ENCODE assay signal across 8 cellular contexts in the genomic region with DNA sequence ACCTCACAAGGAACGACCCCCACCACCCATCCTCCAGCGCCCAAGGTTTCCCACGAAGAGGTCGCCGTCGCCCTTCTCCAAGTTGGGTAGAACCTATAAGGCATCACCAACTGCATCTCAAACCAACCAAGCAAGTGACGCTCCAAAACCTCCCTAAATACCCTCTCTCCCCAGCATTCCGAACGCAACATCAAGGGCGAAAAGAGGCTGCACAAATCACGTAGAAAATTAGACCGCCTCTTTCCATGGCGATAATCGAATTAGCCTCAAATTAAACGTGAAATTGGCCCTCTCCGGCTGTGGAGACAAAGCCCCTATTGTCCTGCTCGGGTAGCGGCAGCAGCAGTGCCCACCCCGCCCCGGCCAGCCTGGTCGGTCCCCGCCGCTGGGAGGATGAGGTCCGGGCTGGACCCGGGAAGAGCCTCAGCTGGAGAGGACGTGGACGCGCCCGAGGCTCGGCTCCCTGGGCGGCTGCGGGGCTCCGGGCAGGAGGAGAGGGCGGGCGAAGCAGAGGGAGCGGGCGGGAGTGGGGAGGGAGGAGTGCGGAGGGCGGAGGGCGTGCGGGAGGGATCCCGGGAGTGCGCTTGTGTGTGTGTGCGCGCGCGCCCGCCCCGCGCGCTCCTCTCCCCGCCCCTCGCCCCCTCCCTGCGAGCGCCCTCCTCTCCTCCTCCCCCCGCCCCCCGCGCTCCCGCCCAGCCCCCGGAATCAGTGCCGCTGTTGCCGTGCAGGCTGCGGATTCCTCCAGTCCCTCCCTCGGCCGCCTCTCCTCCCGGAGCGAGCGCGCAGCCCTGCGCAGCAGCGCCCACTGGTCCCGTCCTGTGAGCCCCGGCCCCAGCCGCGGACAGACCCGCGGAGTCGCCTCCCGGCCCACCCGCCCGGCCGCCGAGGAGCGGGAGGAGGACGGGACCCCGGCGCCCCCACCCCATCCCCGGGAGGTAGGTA. TPM values are rescaled to one million over a fixed set of nuclear protein-coding genes. Genes with fewer than 3 reads are reported as not detected.
DNase-seq lines count a peak whose midpoint lies in the region; ATAC-seq and TF ChIP-seq lines count a peak whose summit lies in the region.

A gene (plus strand): TSS at position 744 of the 942 bp plus-strand sequence. CDS start 70,092 bp downstream, outside the sequence.

- DNase-seq in NCI-H510A (lab: John Stamatoyannopoulos, UW) (peak; percentile 82), fibroblast of mammary gland (ENCODE audit: low read depth) (peak; percentile 82), upper lobe of left lung (peak; percentile 89 to 96)
- no peak for DNase-seq in activated T-cell treated with anti-CD3 and anti-CD28 coated beads, Interleukin-2, amount 50 U/mL, for 4 hours

- no peak for TF ChIP-seq CTCF in fibroblast of mammary gland (conservative IDR thresholded peaks at IDR 0.05; ENCODE audit: control insufficient read depth, insufficient read depth, low read depth, low read length)
- peak in 2 of 6 experiments; percentile 16 to 45 for TF ChIP-seq CTCF in upper lobe of left lung (IDR thresholded peaks at IDR 0.05)

- H3K9me3 ChIP-seq in ES-I3 (ENCODE audit: control insufficient read depth, insufficient read depth, low read length) (no peaks in the 10 kb centered on the region), muscle layer of colon (ENCODE audit: low read length) (no peaks in the 10 kb centered on the region), upper lobe of left lung (no peaks in the 10 kb centered on the region)

- H3K4me3 Mint-ChIP-seq in activated T-cell treated with anti-CD3 and anti-CD28 coated beads, Interleukin-2, amount 50 U/mL, for 4 hours, result peak within 1 kb of the TSS; percentile 80

- H3K27me3 Mint-ChIP-seq in activated T-cell treated with anti-CD3 and anti-CD28 coated beads, Interleukin-2, amount 50 U/mL, for 4 hours (ENCODE audit: low read depth), result peaks cover 45% of the 10 kb centered on the region

- H3K9me3 Mint-ChIP-seq in activated T-cell treated with anti-CD3 and anti-CD28 coated beads, Interleukin-2, amount 50 U/mL, for 4 hours, result no peaks in the 10 kb centered on the region

- H3K27me3 ChIP-seq in muscle layer of colon (ENCODE audit: control insufficient read depth in 1 of 2, insufficient read depth in 2 of 2, low read length in 2 of 2) (no peaks in the 10 kb centered on the region), upper lobe of left lung (peaks cover 0 to 11% (median 1%) of the 10 kb centered on the region in 4 donors)

- 0 to 1% methylated on average over 9 to 27 of the region's 88 CpGs for WGBS in upper lobe of left lung, 2 donors

- peak; percentile 32 for ATAC-seq in HG02763 (IDR thresholded peaks at IDR 0.05; ENCODE audit: unreplicated experiment)
- peak; percentile 55 to 62 for ATAC-seq in activated T-cell treated with anti-CD3 and anti-CD28 coated beads, Interleukin-2, amount 50 U/mL, for 4 hours
- peak; percentile 95 to 97 for ATAC-seq in upper lobe of left lung (ENCODE audit: low FRiP score in 2 of 2)
- no peak for ATAC-seq in HG02870 (IDR thresholded peaks at IDR 0.05; ENCODE audit: unreplicated experiment)

- H3K4me3 ChIP-seq in fibroblast of mammary gland (ENCODE audit: control insufficient read depth, low read depth, low read length), result peak within 1 kb of the TSS; percentile 82
- peak within 1 kb of the TSS; percentile 82 to 86 for H3K4me3 ChIP-seq in muscle layer of colon (ENCODE audit: low read depth in 1 of 2, low read length in 2 of 2)
- peak within 1 kb of the TSS; percentile 81 to 91 (median 87) for H3K4me3 ChIP-seq in upper lobe of left lung

- TF ChIP-seq EP300 in upper lobe of left lung (IDR thresholded peaks at IDR 0.05), result no peak

- H3K4me1 Mint-ChIP-seq in activated T-cell treated with anti-CD3 and anti-CD28 coated beads, Interleukin-2, amount 50 U/mL, for 4 hours (ENCODE audit: low read depth), result peaks cover 15% of the 10 kb centered on the region

- peak within 1 kb of the TSS; percentile 92 for H3K9ac ChIP-seq in ES-I3 (ENCODE audit: low read depth, low read length)
- peak within 1 kb of the TSS; percentile 54 for H3K9ac ChIP-seq in muscle layer of colon (ENCODE audit: low read length)

- H3K4me1 ChIP-seq in ES-I3 (ENCODE audit: insufficient read depth, low read length), result no peaks in the 10 kb centered on the region; the same call in 1 of the 2 replicates
- H3K4me1 ChIP-seq in muscle layer of colon (ENCODE audit: insufficient read depth, low read length), result peaks cover 20% of the 10 kb centered on the region
- peaks cover 16 to 61% (median 17%) of the 10 kb centered on the region in 4 donors for H3K4me1 ChIP-seq in upper lobe of left lung

- H3K36me3 ChIP-seq in ES-I3 (ENCODE audit: insufficient read depth, low read length), result no peaks in the 10 kb centered on the region
- no peaks in the 10 kb centered on the region for H3K36me3 ChIP-seq in muscle layer of colon (ENCODE audit: insufficient read depth, low read length)
- H3K36me3 ChIP-seq in upper lobe of left lung, result no peaks in the 10 kb centered on the region

- H3K27ac ChIP-seq in muscle layer of colon (ENCODE audit: low read depth, low read length), result peak within 1 kb of the TSS; percentile 89
- H3K27ac ChIP-seq in upper lobe of left lung, result peak within 1 kb of the TSS; percentile 95 to 97 (median 97)

- TF ChIP-seq POLR2A in upper lobe of left lung (IDR thresholded peaks at IDR 0.05), result peak in 3 of 4 donors; percentile 26 to 82 (median 61)

- H3K36me3 Mint-ChIP-seq in activated T-cell treated with anti-CD3 and anti-CD28 coated beads, Interleukin-2, amount 50 U/mL, for 4 hours (ENCODE audit: insufficient read depth), result no peaks in the 10 kb centered on the region

RNA-seq across cellular contexts. Expression of the gene that starts here (rescaled TPM):
- total RNA-seq in activated T-cell treated with anti-CD3 and anti-CD28 coated beads, Interleukin-2, amount 50 U/mL, for 4 hours, result 10 to 100 TPM; 23.4 to 27.9 (median 24.0) TPM
- total RNA-seq in upper lobe of left lung, result 100 to 1,000 TPM; 449 to 911 (median 654) TPM

Comparison
In these comparisons a context has a peak if more than half of its experiments do, and no peak if none do; other contexts are left out.
1. RNA of the gene that starts here (total RNA-seq): 449 to 911 TPM in upper lobe of left lung; 23.4 to 27.9 TPM in activated T-cell treated with anti-CD3 and anti-CD28 coated beads, Interleukin-2, amount 50 U/mL, for 4 hours; every median in the first group is over 10 times any median in the second.
2. Peak in every context shown above with its lines, with median percentiles within 50 percentile points of each other: H3K4me3 ChIP-seq.